In genomic region chr2:215920244-215921100, GRCh38 we compare ENCODE assay signal across 8 cellular contexts.
DNase-seq lines count a peak whose midpoint lies in the region; ATAC-seq, FAIRE-seq and TF ChIP-seq lines count a peak whose summit lies in the region.

No MANE protein-coding gene starts in this region.

- TF ChIP-seq CTCF in K562 (IDR thresholded peaks at IDR 0.05 in 2 of 3, conservative IDR thresholded peaks at IDR 0.05 in 1 of 3; ENCODE audit: insufficient read depth in 2 of 3, low read depth in 1 of 3, low read length in 3 of 3) = peak; percentile 74 to 79 (median 76)

- no peaks in the 10 kb centered on the region for H4K20me1 ChIP-seq in K562 (replicated peaks; ENCODE audit: control insufficient read depth, insufficient read depth, low read length)

- no peak overlapping the region for H3K27ac ChIP-seq in K562 (ENCODE audit: extremely low read depth, low read depth, low read length)

- peak; percentile 90 to 91 for TF ChIP-seq RAD21 in K562 (CRISPR knock-in tag; conservative IDR thresholded peaks at IDR 0.05 in 1 of 2, IDR thresholded peaks at IDR 0.05 in 1 of 2)

- no peaks in the 10 kb centered on the region for H3K36me3 ChIP-seq in K562 (ENCODE audit: control insufficient read depth, insufficient read depth, low read length)

- H3K27ac Mint-ChIP-seq in T-helper 17 cell (no peak overlapping the region), immature natural killer cell (no peak overlapping the region)

- WGBS in K562 (ENCODE audit: insufficient coverage, low coverage, missing lambda C conversion rate) = 32% methylated on average over 8 of the region's 8 CpGs

- H3K4me3 Mint-ChIP-seq in T-helper 17 cell (no peak overlapping the region), immature natural killer cell (no peak overlapping the region)

- no peaks in the 10 kb centered on the region for H3K27me3 ChIP-seq in K562 (ENCODE audit: control insufficient read depth in 2 of 2, insufficient read depth in 2 of 2, low read length in 2 of 2)

- intact Hi-C loops in K562 (cut with micrococcal nuclease) = loop anchor here (1.0 to 5.0 kb wide), 4 partner anchors 90 to 958 kb away; no protein-coding TSS in a partner anchor

- no peak overlapping the region for H3K9ac ChIP-seq in K562 (ENCODE audit: insufficient read depth in 1 of 2, low read depth in 2 of 2, low read length in 2 of 2)

- H3K4me1 ChIP-seq in K562 (replicated peaks in 1 of 2; ENCODE audit: control insufficient read depth in 2 of 2, insufficient read depth in 2 of 2, low read length in 2 of 2) = no peaks in the 10 kb centered on the region; a peak in 1 of 5 replicates

- POLR2A ChIA-PET in K562 (lab: Yijun Ruan, JAX) = no interaction called here

- H3K36me3 Mint-ChIP-seq in T-helper 17 cell (ENCODE audit: low read depth) (peaks cover 7% of the 10 kb centered on the region), immature natural killer cell (no peaks in the 10 kb centered on the region)

- H3K9me3 ChIP-seq in T-helper 17 cell (ENCODE audit: control insufficient read depth, low read length, poor library complexity, severe bottlenecking) (no peaks in the 10 kb centered on the region), K562 (replicated peaks; ENCODE audit: control insufficient read depth, insufficient read depth, low read depth, low read length) (no peaks in the 10 kb centered on the region)

- no TSS peak for BruUV-seq in K562 (replicated peaks; lab: Mats Ljungman, UMichigan)

- no peak overlapping the region for H3K4me2 ChIP-seq in K562 (ENCODE audit: insufficient read depth, low read length)

- H3K9me3 Mint-ChIP-seq in immature natural killer cell = peaks cover 0 to 2% (median 0%) of the 10 kb centered on the region in 6 donors

- DNase-seq in ACHN = peak; percentile 74
- peak; percentile 46 to 82 (median 55) for DNase-seq in NCI-H1417 (lab: John Stamatoyannopoulos, UW)
- DNase-seq in T-helper 17 cell = peak in 1 of 3 donors; percentile 27
- peak; percentile 37 to 71 (median 38) for DNase-seq in K562 (ENCODE audit: extremely low read depth in 1 of 4, low spot score in 3 of 4)
- peak; percentile 46 to 52 (median 47) for DNase-seq in immature natural killer cell
- DNase-seq in stimulated activated CD4-positive, alpha-beta T cell treated with anti-CD3 and anti-CD28 coated beads, Interleukin-12 subunit alpha, Interleukin-12 subunit beta, amount 100 ng/mL, for 4 hours = peak; percentile 39

- H3K79me2 ChIP-seq in K562 (ENCODE audit: control insufficient read depth, insufficient read depth, low read length) = no peaks in the 10 kb centered on the region

- peaks cover 4% of the 10 kb centered on the region for H3K4me1 Mint-ChIP-seq in T-helper 17 cell
- H3K4me1 Mint-ChIP-seq in immature natural killer cell = peaks cover 9 to 15% of the 10 kb centered on the region in 2 donors

- in situ Hi-C loops in ACHN (cut with HindIII; ENCODE audit: low pct_ligation_motif_present, low pct_unique_long_range_greater_than_20kb, low sequenced_read_pairs) (loop anchor here (25.0 kb wide), 1 partner anchor 458 kb away; no protein-coding TSS in a partner anchor), K562 (cut with MboI) (no loop called here)

- no peak for TF ChIP-seq EP300 in K562 (IDR thresholded peaks at IDR 0.05; ENCODE audit: low read length)

- H3K27me3 Mint-ChIP-seq in T-helper 17 cell (peaks cover 68% of the 10 kb centered on the region), immature natural killer cell (ENCODE audit: low read depth in 3 of 3) (peaks cover 4 to 7% (median 5%) of the 10 kb centered on the region in 3 donors)

- no peak for TF ChIP-seq POLR2A in K562 (conservative IDR thresholded peaks at IDR 0.05)

- ATAC-seq in GM18502 (IDR thresholded peaks at IDR 0.05; ENCODE audit: poor library complexity, unreplicated experiment) (peak; percentile 67), HG02852 (IDR thresholded peaks at IDR 0.05; ENCODE audit: unreplicated experiment) (peak; percentile 53), T-helper 17 cell (peak; percentile 64), K562 (peak; percentile 99)

- CTCF ChIA-PET in K562 (lab: Yijun Ruan, JAX; ENCODE audit: low intra/inter-chr PET ratio) = interaction anchor here (0.5 to 0.6 kb wide), 2 partner anchors 11 to 319 kb away, joined by 3 read pairs; no protein-coding TSS in a partner anchor

- peak; percentile 89 for FAIRE-seq in K562 (lab: Jason Lieb, UNC)

- no peak overlapping the region for H3K4me3 ChIP-seq in K562

- no peaks in the 10 kb centered on the region for H3K9me1 ChIP-seq in K562 (ENCODE audit: control insufficient read depth, insufficient read depth, low read length)

- H2AFZ ChIP-seq in K562 (ENCODE audit: low read depth, low read length) = 0 out of 2 replicates have a peak overlapping the region, but pooled peaks have one; percentile 23

TF ChIP-seq in K562, 482 proteins besides CTCF, POLR2A, EP300 and RAD21 (continues in another document):
- TF ChIP-seq IFI16 (CRISPR knock-in tag; IDR thresholded peaks at IDR 0.05) (no peak), SMC3 (conservative IDR thresholded peaks at IDR 0.05; ENCODE audit: insufficient read depth, low read depth, low read length) (peak; percentile 77), CBFA2T2 (conservative IDR thresholded peaks at IDR 0.05) (no peak), DEAF1 (CRISPR knock-in tag; IDR thresholded peaks at IDR 0.05) (peak; percentile 74), L3MBTL2 (IDR thresholded peaks at IDR 0.05) (no peak), ARID2 (IDR thresholded peaks at IDR 0.05) (peak; percentile 59; the same call in 1 of the 2 replicates), RB1 (IDR thresholded peaks at IDR 0.05; ENCODE audit: low read depth) (no peak), CC2D1A (IDR thresholded peaks at IDR 0.05) (0 out of 2 replicates have a peak, but pooled peaks have one; percentile 23), PPARD (CRISPR knock-in tag; IDR thresholded peaks at IDR 0.05) (no peak), ZMIZ1 (IDR thresholded peaks at IDR 0.05; ENCODE audit: low read depth in 2 of 2, low read length in 2 of 2) (no peak), HDAC3 (IDR thresholded peaks at IDR 0.05; ENCODE audit: borderline replicate concordance, partially characterized antibody) (no peak), MEIS2 (IDR thresholded peaks at IDR 0.05; ENCODE audit: partially characterized antibody) (peak; percentile 2), ZNF764 (CRISPR knock-in tag; IDR thresholded peaks at IDR 0.05; ENCODE audit: low read depth) (no peak), NONO (IDR thresholded peaks at IDR 0.05; ENCODE audit: low read depth in 2 of 2, low read length in 1 of 2) (no peak), XRCC3 (IDR thresholded peaks at IDR 0.05) (no peak), ATF6 (CRISPR knock-in tag; IDR thresholded peaks at IDR 0.05) (no peak), ESRRA (IDR thresholded peaks at IDR 0.05; ENCODE audit: borderline replicate concordance, low read depth) (no peak), SAP30 (IDR thresholded peaks at IDR 0.05; ENCODE audit: borderline replicate concordance, insufficient read depth, low read depth, low read length, poor library complexity, severe bottlenecking) (no peak)
